Comparison of ENCODE assay signal across 1 cellular context in genomic region chr6:31907158-31907813, GRCh38.
TF ChIP-seq lines count a peak whose summit lies in the region.

No MANE protein-coding gene starts in this region.

TF ChIP-seq in H1, 55 proteins besides CTCF, POLR2A, EP300 and RAD21:
- no peak for TF ChIP-seq KDM1A (IDR thresholded peaks at IDR 0.05; ENCODE audit: borderline replicate concordance, low read length)
- peak; percentile 84 for TF ChIP-seq CEBPB (IDR thresholded peaks at IDR 0.05; ENCODE audit: low read depth, low read length)
- no peak for TF ChIP-seq CHD2 (IDR thresholded peaks at IDR 0.05; ENCODE audit: low read length)
TF ChIP-seq in H1: peak in this region for 1.
